Comparison of ENCODE assay signal across 8 cellular contexts in the genomic region with DNA sequence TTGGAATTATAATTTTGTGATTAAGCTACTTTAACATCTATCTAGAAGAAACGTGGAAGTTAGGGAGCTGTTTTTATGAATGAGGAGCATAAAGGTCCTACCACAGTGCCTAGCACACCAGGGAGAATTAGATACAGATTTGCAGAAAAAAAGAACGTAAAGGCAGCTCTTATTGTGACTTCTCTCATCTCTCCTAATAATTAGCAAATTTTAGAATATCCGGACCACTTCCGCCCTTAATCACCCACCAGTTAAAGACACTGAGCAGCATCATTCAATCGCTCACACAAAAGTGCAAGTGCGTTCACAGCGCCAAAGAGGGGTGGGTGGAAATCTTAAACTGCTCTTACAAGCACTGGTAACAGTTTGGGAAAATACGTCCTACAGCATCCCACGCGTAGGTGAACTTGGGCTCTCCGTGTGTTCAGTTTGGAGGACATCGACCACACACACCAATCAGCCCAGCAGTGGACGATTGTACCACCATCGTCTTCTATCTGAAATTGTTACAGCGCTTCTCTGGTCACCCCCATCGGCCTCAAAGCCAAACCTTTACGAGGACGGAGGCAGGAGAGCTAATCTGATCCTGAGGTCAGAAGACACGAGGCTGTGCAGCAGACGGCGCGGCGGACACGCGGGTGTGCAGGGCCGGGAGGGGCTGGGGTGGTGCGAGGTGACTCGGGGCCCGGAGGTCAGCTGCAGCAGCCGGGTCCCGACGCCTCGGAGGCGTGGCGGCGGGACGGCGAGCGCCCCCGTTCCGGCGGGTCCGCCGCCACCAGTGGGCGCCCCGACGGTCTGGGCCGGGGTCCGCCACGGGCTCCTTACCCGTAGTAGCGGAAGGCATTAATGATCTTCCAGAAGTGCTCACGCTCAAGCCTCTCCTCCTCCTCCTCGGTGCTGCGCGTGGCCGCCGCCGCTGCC. TPM values are rescaled to one million over a fixed set of nuclear protein-coding genes. Genes with fewer than 3 reads are reported as not detected.
DNase-seq lines count a peak whose midpoint lies in the region; ATAC-seq and TF ChIP-seq lines count a peak whose summit lies in the region.

No MANE protein-coding gene starts in this region.

- H3K4me3 ChIP-seq in BLaER1 (peak overlapping the region; percentile 89), osteoblast (ENCODE audit: insufficient read depth, low read length) (peak overlapping the region; percentile 79), tibial artery (peak overlapping the region; percentile 82 to 90)

- H3K79me2 ChIP-seq in osteoblast (ENCODE audit: insufficient read depth, low read length), result peaks cover 46% of the 10 kb centered on the region

- no peaks in the 10 kb centered on the region for H3K9me3 ChIP-seq in BLaER1
- no peaks in the 10 kb centered on the region for H3K9me3 ChIP-seq in osteoblast (ENCODE audit: low read depth, low read length)
- H3K9me3 ChIP-seq in tibial artery, result no peaks in the 10 kb centered on the region

- no peaks in the 10 kb centered on the region for H3K36me3 ChIP-seq in BLaER1
- H3K36me3 ChIP-seq in osteoblast (ENCODE audit: insufficient read depth, low read length), result no peaks in the 10 kb centered on the region
- H3K36me3 ChIP-seq in tibial artery, result no peaks in the 10 kb centered on the region

- peak overlapping the region; percentile 92 for H3K9ac ChIP-seq in BLaER1

- ATAC-seq in GM19035 (IDR thresholded peaks at IDR 0.05; ENCODE audit: unreplicated experiment) (peak; percentile 54), HG03196 (IDR thresholded peaks at IDR 0.05; ENCODE audit: unreplicated experiment) (peak; percentile 47)

- H4K20me1 ChIP-seq in BLaER1, result peaks cover 35% of the 10 kb centered on the region
- H4K20me1 ChIP-seq in osteoblast (ENCODE audit: insufficient read depth, low read length), result no peaks in the 10 kb centered on the region

- H3K27me3 ChIP-seq in BLaER1 (no peaks in the 10 kb centered on the region), osteoblast (ENCODE audit: insufficient read depth, low read length) (no peaks in the 10 kb centered on the region), tibial artery (no peaks in the 10 kb centered on the region)

- peak; percentile 88 for DNase-seq in OCI-M1 (lab: John Stamatoyannopoulos, UW)
- DNase-seq in activated naive CD4-positive, alpha-beta T cell treated with Interleukin-2 at 50 U/mL for 16 hours, result peak; percentile 57
- peak; percentile 57 for DNase-seq in globus pallidus (ENCODE audit: low spot score)
- peak; percentile 91 for DNase-seq in osteoblast (ENCODE audit: insufficient read length, low spot score, missing footprints)
- DNase-seq in tibial artery, result peak; percentile 51 to 76

- H3K4me1 ChIP-seq in BLaER1, result peaks cover 37% of the 10 kb centered on the region
- H3K4me1 ChIP-seq in osteoblast (ENCODE audit: insufficient read depth, low read length), result peaks cover 14% of the 10 kb centered on the region
- peaks cover 0 to 12% (median 9%) of the 10 kb centered on the region in 4 donors for H3K4me1 ChIP-seq in tibial artery

- H3K4me2 ChIP-seq in BLaER1 (peak overlapping the region; percentile 80), osteoblast (ENCODE audit: insufficient read depth, low read length) (peak overlapping the region; percentile 93)

- intact Hi-C loops in tibial artery (cut with DNase I; ENCODE audit: low total_unique reads), result loop anchor here (5.0 kb wide), 1 partner anchor 75 kb away; the partner anchor contains the start of gene C9orf40

- TF ChIP-seq CTCF in osteoblast (IDR thresholded peaks at IDR 0.05; ENCODE audit: extremely low read depth, low read depth, low read length) (no peak), tibial artery (IDR thresholded peaks at IDR 0.05) (no peak)

- peak overlapping the region; percentile 94 for H2AFZ ChIP-seq in osteoblast (ENCODE audit: low read length)

- H3K27ac ChIP-seq in BLaER1 (peak overlapping the region; percentile 95), osteoblast (ENCODE audit: low read depth, low read length) (peak overlapping the region; percentile 82), tibial artery (peak overlapping the region; percentile 81 to 92)

RNA-seq across cellular contexts. Expression of gene CARNMT1, which starts 0.6 kb away (rescaled TPM):
- 27.1 and 33.3 TPM in 2 replicates for total RNA-seq in osteoblast

Comparison
In these comparisons a context has a peak if more than half of its experiments do, and no peak if none do; other contexts are left out.
1. Peak in every context shown above with its lines: DNase-seq, ATAC-seq, H3K4me3 ChIP-seq and H3K27ac ChIP-seq.